8 cellular contexts compared by ENCODE assay signal in the genomic region with DNA sequence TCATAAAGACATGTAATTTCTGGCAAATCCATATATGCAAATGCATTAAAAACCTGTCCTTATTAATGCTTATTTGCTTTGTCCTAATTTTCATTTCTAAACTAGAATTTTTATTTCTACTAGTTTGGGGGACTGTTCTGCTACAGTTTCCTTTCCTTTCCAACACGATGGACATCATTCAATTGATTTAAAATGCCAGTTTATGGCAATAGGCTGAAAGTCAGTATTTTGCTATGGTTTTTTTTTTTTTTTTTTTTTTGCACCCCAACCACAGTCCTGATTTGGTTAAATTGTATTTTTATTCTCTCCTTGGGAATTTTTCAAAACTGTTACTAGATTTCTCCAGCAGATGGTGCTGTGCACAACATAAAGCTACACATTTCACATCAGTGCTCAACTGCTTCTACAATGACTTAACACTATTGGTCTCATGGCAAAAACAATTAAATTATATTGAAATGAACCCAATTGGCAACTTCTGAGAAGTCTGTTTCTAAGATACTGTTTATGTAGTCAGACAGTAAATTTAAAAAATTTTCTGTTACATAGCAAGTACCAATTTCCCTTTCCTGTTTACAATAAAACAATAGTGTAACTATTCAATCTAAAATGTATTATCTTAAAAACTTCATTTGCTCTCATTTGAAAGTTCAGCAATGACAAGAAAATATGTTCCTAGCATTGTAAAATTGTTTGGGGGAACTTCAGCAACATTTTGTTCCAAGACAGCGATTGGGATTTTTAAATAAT.
DNase-seq lines count a peak whose midpoint lies in the region; ATAC-seq and TF ChIP-seq lines count a peak whose summit lies in the region.

No MANE protein-coding gene starts in this region.

- peaks cover 30% of the 10 kb centered on the region for H3K36me3 Mint-ChIP-seq in brain

- no peaks in the 10 kb centered on the region for H3K4me1 Mint-ChIP-seq in brain

- H3K4me3 Mint-ChIP-seq in brain: no peak overlapping the region

- no peaks in the 10 kb centered on the region for H3K9me3 Mint-ChIP-seq in brain

- ATAC-seq in HG02884 (IDR thresholded peaks at IDR 0.05; ENCODE audit: unreplicated experiment) (no peak), HG03521 (IDR thresholded peaks at IDR 0.05; ENCODE audit: unreplicated experiment) (no peak)

- peak; percentile 78 to 79 for TF ChIP-seq CTCF in brain (conservative IDR thresholded peaks at IDR 0.05)

- H3K27me3 Mint-ChIP-seq in brain: no peaks in the 10 kb centered on the region

- peak; percentile 51 for DNase-seq in D341Med (ENCODE audit: low spot score)
- DNase-seq in H4 (ENCODE audit: low spot score): peak; percentile 69
- DNase-seq in NCI-H345 (lab: John Stamatoyannopoulos, UW): peak; percentile 19
- DNase-seq in iPS-NIHi11 (ENCODE audit: low spot score): peak; percentile 52
- DNase-seq in superior temporal gyrus (ENCODE audit: extremely low spot score): peak; percentile 90

- no peak overlapping the region for H3K27ac Mint-ChIP-seq in brain

Comparison
In these comparisons a context has a peak if more than half of its experiments do, and no peak if none do; other contexts are left out.
1. DNase-seq: peak in every context shown above with its lines; median percentile 90 in superior temporal gyrus; 69 in H4; 52 in iPS-NIHi11; 51 in D341Med; 19 in NCI-H345.